In the genomic region with DNA sequence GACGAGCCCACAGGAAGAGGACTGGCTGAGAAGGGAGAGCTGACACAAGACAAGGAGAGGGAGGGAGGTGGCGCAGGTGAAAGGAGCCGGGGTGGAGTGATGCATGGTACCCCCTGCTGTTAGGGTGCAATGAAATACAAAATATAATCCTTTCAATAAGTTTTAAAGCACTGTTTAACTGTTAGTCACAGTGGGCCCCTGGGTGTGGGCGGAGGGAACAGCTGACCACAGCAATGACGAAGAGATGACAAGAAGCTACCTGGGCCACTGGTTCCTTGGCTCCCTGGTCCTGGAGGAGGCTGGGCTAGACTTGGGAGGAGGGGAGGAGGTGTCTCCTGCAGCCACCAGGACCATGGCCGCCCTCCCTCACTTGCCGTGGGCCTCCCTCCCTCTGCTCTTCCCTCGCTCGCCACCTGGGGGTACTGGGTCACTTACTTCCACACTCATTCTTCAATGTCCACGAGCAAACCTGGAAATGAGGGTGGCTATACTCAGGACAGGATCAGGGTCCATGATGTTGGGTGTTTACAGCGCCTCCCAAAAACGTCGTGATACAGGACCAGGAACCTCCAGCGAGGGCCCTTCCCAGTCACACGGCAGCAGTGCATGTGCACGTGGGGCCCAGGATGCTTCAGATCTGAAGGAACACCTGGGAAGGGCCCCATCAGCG, we compare ENCODE assay signal across 16 cellular contexts.
DNase-seq lines count a peak whose midpoint lies in the region; ATAC-seq and TF ChIP-seq lines count a peak whose summit lies in the region.
"Had no signal": no experiment of that assay in that cellular context is flagged by ENCODE, and none has a peak within 500 bp of the region (broad histone marks: within the 10 kb centered on the region; RNA-seq: fewer than 3 reads in every experiment).

No MANE protein-coding gene starts in this region.

- no peaks in the 10 kb centered on the region for H3K9me3 ChIP-seq in WERI-Rb-1 (ENCODE audit: severe bottlenecking)
- H3K9me3 ChIP-seq: HAP-1 had no signal

- TF ChIP-seq CTCF in WERI-Rb-1 (IDR thresholded peaks at IDR 0.05; ENCODE audit: low read depth, low read length), result 0 out of 2 replicates have a peak, but pooled peaks have one; percentile 3

- H3K4me1 Mint-ChIP-seq in stimulated activated naive CD8-positive, alpha-beta T cell treated with anti-CD3 and anti-CD28 coated beads, Interleukin-15, amount 100 ng/mL, for 72 hours, result no peaks in the 10 kb centered on the region
- H3K4me1 Mint-ChIP-seq: CD4-positive, CD25-positive, alpha-beta regulatory T cell had no signal

- no peaks in the 10 kb centered on the region for H3K9me3 Mint-ChIP-seq in stimulated activated naive CD8-positive, alpha-beta T cell treated with anti-CD3 and anti-CD28 coated beads, Interleukin-15, amount 100 ng/mL, for 72 hours
- H3K9me3 Mint-ChIP-seq: CD4-positive, CD25-positive, alpha-beta regulatory T cell had no signal

- H3K27me3 Mint-ChIP-seq in stimulated activated naive CD8-positive, alpha-beta T cell treated with anti-CD3 and anti-CD28 coated beads, Interleukin-15, amount 100 ng/mL, for 72 hours, result no peaks in the 10 kb centered on the region

- H3K27ac Mint-ChIP-seq in stimulated activated naive CD8-positive, alpha-beta T cell treated with anti-CD3 and anti-CD28 coated beads, Interleukin-15, amount 100 ng/mL, for 72 hours, result peak overlapping the region in 1 of 2 donors; percentile 88

- H3K27ac ChIP-seq in WERI-Rb-1, result no peak overlapping the region

- no peak overlapping the region for H3K4me3 Mint-ChIP-seq in stimulated activated naive CD8-positive, alpha-beta T cell treated with anti-CD3 and anti-CD28 coated beads, Interleukin-15, amount 100 ng/mL, for 72 hours
- H3K4me3 Mint-ChIP-seq: CD4-positive, CD25-positive, alpha-beta regulatory T cell had no signal

- H3K27me3 ChIP-seq in WERI-Rb-1 (ENCODE audit: insufficient read depth, low read depth, severe bottlenecking), result peaks cover 28% of the 10 kb centered on the region

- DNase-seq in stimulated activated naive CD8-positive, alpha-beta T cell treated with anti-CD3 and anti-CD28 coated beads, Interleukin-15, amount 100 ng/mL, for 72 hours, result no peak
- no peak for DNase-seq in stimulated activated naive CD8-positive, alpha-beta T cell treated with anti-CD3 and anti-CD28 coated beads, Interleukin-15, Interleukin-2, amounts not matched to agents 100 U/mL and 50 U/mL, for 24 hours
- peak; percentile 9 for DNase-seq in WERI-Rb-1
- DNase-seq in mesenteric fat pad (ENCODE audit: low spot score), result peak; percentile 84
- no peak for DNase-seq in T1000 (lab: John Stamatoyannopoulos, UW)
- DNase-seq in ecto neural progenitor cell (ENCODE audit: low spot score), result no peak
- DNase-seq: CD4-positive, CD25-positive, alpha-beta regulatory T cell; KG1; NCI-H1092 treated with DMSO at 0.1 percent for 48 hours; NCI-H1436 treated with DMSO at 0.1 percent for 48 hours; NCI-H2029; NCI-H226; NCI-H510A treated with DMSO at 0.1 percent for 48 hours; NCI-H774 had no signal

- peak; percentile 7 for ATAC-seq in stimulated activated naive CD8-positive, alpha-beta T cell treated with anti-CD3 and anti-CD28 coated beads, Interleukin-15, amount 100 ng/mL, for 72 hours
- ATAC-seq in stimulated activated naive CD8-positive, alpha-beta T cell treated with anti-CD3 and anti-CD28 coated beads, Interleukin-15, Interleukin-2, amounts not matched to agents 100 U/mL and 50 U/mL, for 24 hours, result no peak
- ATAC-seq in GM21367 (IDR thresholded peaks at IDR 0.05; ENCODE audit: unreplicated experiment), result no peak

- no peaks in the 10 kb centered on the region for H3K36me3 ChIP-seq in WERI-Rb-1
- H3K36me3 ChIP-seq: HAP-1 had no signal

- no peak overlapping the region for H3K4me3 ChIP-seq in WERI-Rb-1 (ENCODE audit: low read depth, low read length)
- H3K4me3 ChIP-seq: HAP-1 had no signal

Comparison
In these comparisons a context has a peak if more than half of its experiments do, and no peak if none do; other contexts are left out.
1. DNase-seq: peak in WERI-Rb-1 (single experiment) and mesenteric fat pad (single experiment); none in stimulated activated naive CD8-positive, alpha-beta T cell treated with anti-CD3 and anti-CD28 coated beads, Interleukin-15, amount 100 ng/mL, for 72 hours (0 of 2), stimulated activated naive CD8-positive, alpha-beta T cell treated with anti-CD3 and anti-CD28 coated beads, Interleukin-15, Interleukin-2, amounts not matched to agents 100 U/mL and 50 U/mL, for 24 hours (single experiment), T1000 (single experiment) and ecto neural progenitor cell (single experiment).